Comparison of ENCODE assay signal across 10 cellular contexts in genomic region chr5:167982-168660, GRCh38. TPM values are rescaled to one million over a fixed set of nuclear protein-coding genes. Genes with fewer than 3 reads are reported as not detected.
DNase-seq lines count a peak whose midpoint lies in the region; ATAC-seq, FAIRE-seq and TF ChIP-seq lines count a peak whose summit lies in the region.
"Had no signal": no experiment of that assay in that cellular context is flagged by ENCODE, and none has a peak within 500 bp of the region (broad histone marks: within the 10 kb centered on the region; RNA-seq: fewer than 3 reads in every experiment).

No MANE protein-coding gene starts in this region.

- no peak for TF ChIP-seq POLR2A in endothelial cell of umbilical vein (IDR thresholded peaks at IDR 0.05; ENCODE audit: low read depth, low read length)
- TF ChIP-seq POLR2A in esophagus muscularis mucosa (IDR thresholded peaks at IDR 0.05; ENCODE audit: low read depth), result no peak

- dilution Hi-C loops in endothelial cell of umbilical vein (cut with MboI; ENCODE audit: extremely low pct_ligation_motif_present, low sequenced_read_pairs), result no loop called here

- no peaks in the 10 kb centered on the region for H3K36me3 ChIP-seq in endothelial cell of umbilical vein (ENCODE audit: control insufficient read depth in 2 of 2, extremely low read depth in 1 of 2, insufficient read depth in 2 of 2, low read length in 2 of 2)
- no peaks in the 10 kb centered on the region for H3K36me3 ChIP-seq in psoas muscle (ENCODE audit: insufficient read depth in 1 of 2, low read depth in 1 of 2)
- no peaks in the 10 kb centered on the region for H3K36me3 ChIP-seq in esophagus muscularis mucosa
- H3K36me3 ChIP-seq: right atrium auricular region had no signal

- H3K9ac ChIP-seq in endothelial cell of umbilical vein (replicated peaks; ENCODE audit: extremely low read depth, insufficient read depth, low read length), result no peak overlapping the region

- intact Hi-C loops in endothelial cell of umbilical vein (cut with micrococcal nuclease), result no loop called here
- intact Hi-C loops in psoas muscle (cut with DNase I), result no loop called here
- intact Hi-C loops in esophagus muscularis mucosa (cut with DNase I), result no loop called here

- H3K9me3 ChIP-seq in endothelial cell of umbilical vein (replicated peaks; ENCODE audit: control insufficient read depth, insufficient read depth, low read length) (no peaks in the 10 kb centered on the region), psoas muscle (no peaks in the 10 kb centered on the region), esophagus muscularis mucosa (no peaks in the 10 kb centered on the region)
- H3K9me3 ChIP-seq: right atrium auricular region had no signal

- no peak overlapping the region for H2AFZ ChIP-seq in endothelial cell of umbilical vein (ENCODE audit: low read depth, low read length)

- no peak for TF ChIP-seq EP300 in esophagus muscularis mucosa (IDR thresholded peaks at IDR 0.05)

- WGBS in psoas muscle, 3 donors, result 68 to 75% (median 71%) methylated on average over 18 of the region's 18 CpGs
- WGBS in esophagus muscularis mucosa, result 65% methylated on average over 13 of the region's 18 CpGs

- H3K79me2 ChIP-seq in endothelial cell of umbilical vein (ENCODE audit: control insufficient read depth, insufficient read depth, low read length), result no peaks in the 10 kb centered on the region

- H3K9me1 ChIP-seq in endothelial cell of umbilical vein (replicated peaks; ENCODE audit: control insufficient read depth, extremely low read depth, insufficient read depth, low read length), result no peaks in the 10 kb centered on the region

- TF ChIP-seq CTCF in endothelial cell of umbilical vein (IDR thresholded peaks at IDR 0.05; ENCODE audit: extremely low read depth in 1 of 2, insufficient read depth in 1 of 2, low read depth in 1 of 2, low read length in 2 of 2), result no peak
- no peak for TF ChIP-seq CTCF in psoas muscle (IDR thresholded peaks at IDR 0.05)
- no peak for TF ChIP-seq CTCF in esophagus muscularis mucosa (IDR thresholded peaks at IDR 0.05)

- H3K27ac ChIP-seq in endothelial cell of umbilical vein (ENCODE audit: insufficient read depth, low read depth, low read length), result no peak overlapping the region
- no peak overlapping the region for H3K27ac ChIP-seq in psoas muscle
- no peak overlapping the region for H3K27ac ChIP-seq in esophagus muscularis mucosa (replicated peaks in 1 of 4)

- POLR2A ChIA-PET in endothelial cell of umbilical vein (lab: Charles Lee), result no interaction called here

- FAIRE-seq in endothelial cell of umbilical vein (lab: Jason Lieb, UNC), result no peak

- ATAC-seq in psoas muscle, result no peak
- ATAC-seq: stimulated activated memory B cell treated with anti-CD40 and anti-IgM and Interleukin-4, amounts not matched to agents 10 μg/mL and 1 μg/mL and 100 μg/mL, for 72 hours had no signal

- DNase-seq in EL, result peak; percentile 99
- peak; percentile 82 for DNase-seq in NCI-H226
- peak; percentile 17 for DNase-seq in endothelial cell of umbilical vein (ENCODE audit: low read depth, low spot score)
- DNase-seq in psoas muscle, result peak; percentile 8 to 11
- no peak for DNase-seq in NOMO-1 (lab: John Stamatoyannopoulos, UW; ENCODE audit: unreplicated experiment in 2 of 2)
- DNase-seq in NCI-H1694 treated with DMSO at 0.1 percent for 48 hours (lab: John Stamatoyannopoulos, UW), result no peak
- no peak for DNase-seq in esophagus muscularis mucosa (ENCODE audit: extremely low spot score)
- DNase-seq in RPMI8226, result no peak

- no peaks in the 10 kb centered on the region for H4K20me1 ChIP-seq in endothelial cell of umbilical vein (replicated peaks; ENCODE audit: control insufficient read depth, extremely low read depth, insufficient read depth, low read length)

- no peak overlapping the region for H3K4me2 ChIP-seq in endothelial cell of umbilical vein (ENCODE audit: insufficient read depth, low read length)

- CTCF ChIA-PET in endothelial cell of umbilical vein (lab: Charles Lee), result interaction anchor here (3.1 kb wide), 1 partner anchor 20 kb away, joined by 11 read pairs; no protein-coding TSS in a partner anchor

- H3K4me3 ChIP-seq in endothelial cell of umbilical vein (replicated peaks in 1 of 3; ENCODE audit: insufficient read depth in 1 of 3, low read depth in 1 of 3, low read length in 3 of 3) (no peak overlapping the region), psoas muscle (no peak overlapping the region), esophagus muscularis mucosa (no peak overlapping the region)
- H3K4me3 ChIP-seq: right atrium auricular region had no signal

- no TSS peak for BruUV-seq in endothelial cell of umbilical vein (replicated peaks; lab: Mats Ljungman, UMichigan)

- H3K27me3 ChIP-seq in endothelial cell of umbilical vein (ENCODE audit: control insufficient read depth in 2 of 2, insufficient read depth in 2 of 2, low read length in 2 of 2) (no peaks in the 10 kb centered on the region), psoas muscle (ENCODE audit: insufficient read depth in 3 of 3, low read length in 2 of 3) (peaks cover 0 to 11% (median 0%) of the 10 kb centered on the region in 3 donors), esophagus muscularis mucosa (peaks cover 0 to 10% (median 0%) of the 10 kb centered on the region in 4 donors)
- H3K27me3 ChIP-seq: right atrium auricular region had no signal

- H3K4me1 ChIP-seq in endothelial cell of umbilical vein (ENCODE audit: control insufficient read depth, extremely low read depth, insufficient read depth, low read length), result no peaks in the 10 kb centered on the region
- no peaks in the 10 kb centered on the region for H3K4me1 ChIP-seq in psoas muscle
- H3K4me1 ChIP-seq in esophagus muscularis mucosa, result peaks cover 4 to 15% (median 6%) of the 10 kb centered on the region in 4 donors

TF ChIP-seq in endothelial cell of umbilical vein, 7 proteins besides CTCF, POLR2A, EP300 and RAD21:
- TF ChIP-seq EZH2 (IDR thresholded peaks at IDR 0.05; ENCODE audit: borderline replicate concordance, low read depth, low read length, severe bottlenecking), result no peak
- no peak for TF ChIP-seq GATA2 (IDR thresholded peaks at IDR 0.05; ENCODE audit: insufficient read depth, insufficient read length, low read depth, low read length)
- TF ChIP-seq FOS (IDR thresholded peaks at IDR 0.05; ENCODE audit: borderline replicate concordance, insufficient read depth, low read length), result no peak
- TF ChIP-seq, protein P1, sequence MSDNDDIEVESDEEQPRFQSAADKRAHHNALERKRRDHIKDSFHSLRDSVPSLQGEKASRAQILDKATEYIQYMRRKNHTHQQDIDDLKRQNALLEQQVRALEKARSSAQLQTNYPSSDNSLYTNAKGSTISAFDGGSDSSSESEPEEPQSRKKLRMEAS (IDR thresholded peaks at IDR 0.05; ENCODE audit: insufficient read depth, insufficient read length), result no peak
- TF ChIP-seq JUN (IDR thresholded peaks at IDR 0.05; ENCODE audit: borderline replicate concordance, insufficient read depth, insufficient read length, low read depth), result no peak

RNA-seq across cellular contexts. Expression of gene LRRC14B, which starts 23.2 kb away (rescaled TPM):
- total RNA-seq in endothelial cell of umbilical vein (not detected in 2 replicates), psoas muscle (10 to 100 TPM in 1 of 4 donors, 1 to 10 TPM in 3; 1.3 to 13.4 (median 9.0) TPM), esophagus muscularis mucosa (not detected)
- polyA plus RNA-seq in endothelial cell of umbilical vein (not detected in 2 replicates), psoas muscle (10 to 100 TPM in 2 of 3 donors, under 1 TPM in 1; 0.42 to 15.5 (median 14.5) TPM)
- polyA plus RNA-seq in endothelial cell of umbilical vein (2011; cell fraction: cytosol; rRNA removed), result not detected in 2 replicates
- not detected in 2 replicates for polyA plus RNA-seq in endothelial cell of umbilical vein (2011; cell fraction: nucleus; rRNA removed)
- not detected in 2 replicates for polyA plus RNA-seq in endothelial cell of umbilical vein (2012)
- polyA minus RNA-seq in endothelial cell of umbilical vein, result not detected in 2 replicates
- polyA minus RNA-seq in endothelial cell of umbilical vein (2011; cell fraction: cytosol; rRNA and poly(A)+ RNA removed), result not detected
- not detected in 2 replicates for polyA minus RNA-seq in endothelial cell of umbilical vein (2011; cell fraction: nucleus; rRNA and poly(A)+ RNA removed)

RNA-seq across cellular contexts. Expression of gene CCDC127, which starts 49.8 kb away (rescaled TPM):
- total RNA-seq in endothelial cell of umbilical vein (5.3 and 6.3 TPM in 2 replicates), psoas muscle (1 to 10 TPM; 6.9 to 9.6 (median 7.4) TPM), esophagus muscularis mucosa (10 to 100 TPM in 2 of 4 donors, 1 to 10 TPM in 2; 5.8 to 11.9 (median 8.6) TPM)
- polyA plus RNA-seq in endothelial cell of umbilical vein (3.2 and 3.4 TPM in 2 replicates), psoas muscle (10 to 100 TPM in 1 of 3 donors, 1 to 10 TPM in 2; 4.1 to 11.2 (median 5.5) TPM)
- 3.9 and 4.0 TPM in 2 replicates for polyA plus RNA-seq in endothelial cell of umbilical vein (2011; cell fraction: cytosol; rRNA removed)
- polyA plus RNA-seq in endothelial cell of umbilical vein (2011; cell fraction: nucleus; rRNA removed), result 3.8 TPM in 2 replicates
- polyA plus RNA-seq in endothelial cell of umbilical vein (2012), result 3.3 TPM in 2 replicates
- polyA minus RNA-seq in endothelial cell of umbilical vein, result 3.8 and 5.7 TPM in 2 replicates
- 3.9 TPM for polyA minus RNA-seq in endothelial cell of umbilical vein (2011; cell fraction: cytosol; rRNA and poly(A)+ RNA removed)
- 3.4 and 4.7 TPM in 2 replicates for polyA minus RNA-seq in endothelial cell of umbilical vein (2011; cell fraction: nucleus; rRNA and poly(A)+ RNA removed)

RNA-seq across cellular contexts. Expression of gene SDHA, which starts 50.0 kb away (rescaled TPM):
- 142 and 153 TPM in 2 replicates for total RNA-seq in endothelial cell of umbilical vein
- polyA plus RNA-seq in endothelial cell of umbilical vein, result 97.0 and 121 TPM in 2 replicates
- 87.2 and 103 TPM in 2 replicates for polyA plus RNA-seq in endothelial cell of umbilical vein (2011; cell fraction: cytosol; rRNA removed)
- polyA plus RNA-seq in endothelial cell of umbilical vein (2011; cell fraction: nucleus; rRNA removed), result 131 and 141 TPM in 2 replicates
- 179 and 191 TPM in 2 replicates for polyA plus RNA-seq in endothelial cell of umbilical vein (2012)
- polyA minus RNA-seq in endothelial cell of umbilical vein, result 273 and 275 TPM in 2 replicates
- polyA minus RNA-seq in endothelial cell of umbilical vein (2011; cell fraction: cytosol; rRNA and poly(A)+ RNA removed), result 203 TPM
- polyA minus RNA-seq in endothelial cell of umbilical vein (2011; cell fraction: nucleus; rRNA and poly(A)+ RNA removed), result 149 and 158 TPM in 2 replicates
- total RNA-seq in psoas muscle, result 100 to 1,000 TPM; 269 to 363 (median 314) TPM
- 100 to 1,000 TPM; 160 to 205 (median 205) TPM for polyA plus RNA-seq in psoas muscle
- total RNA-seq in esophagus muscularis mucosa, result 100 to 1,000 TPM in 3 of 4 donors, 10 to 100 TPM in 1; 86.0 to 150 (median 115) TPM

Comparison
In these comparisons a context has a peak if more than half of its experiments do, and no peak if none do; other contexts are left out.
1. DNase-seq: peak in EL (single experiment), NCI-H226 (single experiment), endothelial cell of umbilical vein (single experiment) and psoas muscle (2 of 2); none in NOMO-1 (0 of 2), NCI-H1694 treated with DMSO at 0.1 percent for 48 hours (single experiment), esophagus muscularis mucosa (single experiment) and RPMI8226 (single experiment).